1 cellular context compared by ENCODE assay signal in the genomic region with DNA sequence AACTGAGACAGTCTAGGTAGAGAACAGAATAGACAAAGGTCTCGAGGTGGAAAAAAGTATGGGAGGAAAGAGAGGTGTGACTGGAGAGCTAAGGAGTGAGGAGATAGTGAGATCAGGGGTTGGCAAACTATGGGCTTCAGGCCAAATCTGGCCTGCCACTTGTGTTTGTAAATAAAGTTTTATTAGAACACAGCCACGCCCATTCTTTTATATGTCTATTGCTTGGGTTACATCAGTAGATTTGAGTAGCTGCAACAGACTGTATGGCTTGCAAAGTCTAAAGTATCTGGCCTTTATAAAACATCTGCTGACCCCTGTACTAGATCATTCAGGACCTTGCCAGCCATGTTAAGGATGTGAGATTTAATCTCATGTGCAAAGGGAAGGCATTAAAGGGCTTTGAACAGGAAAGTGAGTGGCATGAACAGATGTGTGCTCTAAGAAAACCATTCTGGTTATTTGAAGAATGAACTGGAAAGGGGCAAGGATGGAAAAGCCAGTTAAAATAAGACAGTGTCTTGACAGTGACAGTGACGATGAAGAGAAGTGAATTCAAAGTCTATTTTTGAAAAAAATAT.
TF ChIP-seq lines count a peak whose summit lies in the region.

No MANE protein-coding gene starts in this region.

TF ChIP-seq in SK-N-SH treated with all-trans-retinoic acid at 6 μM for 48 hours, 23 proteins besides CTCF, POLR2A, EP300 and RAD21 (continued from another document):
- TF ChIP-seq CREB5 (CRISPR knock-in tag; IDR thresholded peaks at IDR 0.05; ENCODE audit: low read depth) (no peak), ESRRG (CRISPR knock-in tag; IDR thresholded peaks at IDR 0.05) (no peak), ARNTL (CRISPR knock-in tag; IDR thresholded peaks at IDR 0.05; ENCODE audit: borderline replicate concordance, low read depth) (no peak)
- TF ChIP-seq, protein P1, sequence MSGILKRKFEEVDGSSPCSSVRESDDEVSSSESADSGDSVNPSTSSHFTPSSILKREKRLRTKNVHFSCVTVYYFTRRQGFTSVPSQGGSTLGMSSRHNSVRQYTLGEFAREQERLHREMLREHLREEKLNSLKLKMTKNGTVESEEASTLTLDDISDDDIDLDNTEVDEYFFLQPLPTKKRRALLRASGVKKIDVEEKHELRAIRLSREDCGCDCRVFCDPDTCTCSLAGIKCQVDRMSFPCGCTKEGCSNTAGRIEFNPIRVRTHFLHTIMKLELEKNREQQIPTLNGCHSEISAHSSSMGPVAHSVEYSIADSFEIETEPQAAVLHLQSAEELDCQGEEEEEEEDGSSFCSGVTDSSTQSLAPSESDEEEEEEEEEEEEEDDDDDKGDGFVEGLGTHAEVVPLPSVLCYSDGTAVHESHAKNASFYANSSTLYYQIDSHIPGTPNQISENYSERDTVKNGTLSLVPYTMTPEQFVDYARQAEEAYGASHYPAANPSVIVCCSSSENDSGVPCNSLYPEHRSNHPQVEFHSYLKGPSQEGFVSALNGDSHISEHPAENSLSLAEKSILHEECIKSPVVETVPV (CRISPR knock-in tag; IDR thresholded peaks at IDR 0.05), result no peak
- TF ChIP-seq, protein P2, sequence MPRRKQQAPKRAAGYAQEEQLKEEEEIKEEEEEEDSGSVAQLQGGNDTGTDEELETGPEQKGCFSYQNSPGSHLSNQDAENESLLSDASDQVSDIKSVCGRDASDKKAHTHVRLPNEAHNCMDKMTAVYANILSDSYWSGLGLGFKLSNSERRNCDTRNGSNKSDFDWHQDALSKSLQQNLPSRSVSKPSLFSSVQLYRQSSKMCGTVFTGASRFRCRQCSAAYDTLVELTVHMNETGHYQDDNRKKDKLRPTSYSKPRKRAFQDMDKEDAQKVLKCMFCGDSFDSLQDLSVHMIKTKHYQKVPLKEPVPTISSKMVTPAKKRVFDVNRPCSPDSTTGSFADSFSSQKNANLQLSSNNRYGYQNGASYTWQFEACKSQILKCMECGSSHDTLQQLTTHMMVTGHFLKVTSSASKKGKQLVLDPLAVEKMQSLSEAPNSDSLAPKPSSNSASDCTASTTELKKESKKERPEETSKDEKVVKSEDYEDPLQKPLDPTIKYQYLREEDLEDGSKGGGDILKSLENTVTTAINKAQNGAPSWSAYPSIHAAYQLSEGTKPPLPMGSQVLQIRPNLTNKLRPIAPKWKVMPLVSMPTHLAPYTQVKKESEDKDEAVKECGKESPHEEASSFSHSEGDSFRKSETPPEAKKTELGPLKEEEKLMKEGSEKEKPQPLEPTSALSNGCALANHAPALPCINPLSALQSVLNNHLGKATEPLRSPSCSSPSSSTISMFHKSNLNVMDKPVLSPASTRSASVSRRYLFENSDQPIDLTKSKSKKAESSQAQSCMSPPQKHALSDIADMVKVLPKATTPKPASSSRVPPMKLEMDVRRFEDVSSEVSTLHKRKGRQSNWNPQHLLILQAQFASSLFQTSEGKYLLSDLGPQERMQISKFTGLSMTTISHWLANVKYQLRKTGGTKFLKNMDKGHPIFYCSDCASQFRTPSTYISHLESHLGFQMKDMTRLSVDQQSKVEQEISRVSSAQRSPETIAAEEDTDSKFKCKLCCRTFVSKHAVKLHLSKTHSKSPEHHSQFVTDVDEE (CRISPR knock-in tag; IDR thresholded peaks at IDR 0.05), result no peak
TF ChIP-seq in SK-N-SH treated with all-trans-retinoic acid at 6 μM for 48 hours: peak in this region for 0.
